Comparison of ENCODE assay signal across 8 cellular contexts in the genomic region with DNA sequence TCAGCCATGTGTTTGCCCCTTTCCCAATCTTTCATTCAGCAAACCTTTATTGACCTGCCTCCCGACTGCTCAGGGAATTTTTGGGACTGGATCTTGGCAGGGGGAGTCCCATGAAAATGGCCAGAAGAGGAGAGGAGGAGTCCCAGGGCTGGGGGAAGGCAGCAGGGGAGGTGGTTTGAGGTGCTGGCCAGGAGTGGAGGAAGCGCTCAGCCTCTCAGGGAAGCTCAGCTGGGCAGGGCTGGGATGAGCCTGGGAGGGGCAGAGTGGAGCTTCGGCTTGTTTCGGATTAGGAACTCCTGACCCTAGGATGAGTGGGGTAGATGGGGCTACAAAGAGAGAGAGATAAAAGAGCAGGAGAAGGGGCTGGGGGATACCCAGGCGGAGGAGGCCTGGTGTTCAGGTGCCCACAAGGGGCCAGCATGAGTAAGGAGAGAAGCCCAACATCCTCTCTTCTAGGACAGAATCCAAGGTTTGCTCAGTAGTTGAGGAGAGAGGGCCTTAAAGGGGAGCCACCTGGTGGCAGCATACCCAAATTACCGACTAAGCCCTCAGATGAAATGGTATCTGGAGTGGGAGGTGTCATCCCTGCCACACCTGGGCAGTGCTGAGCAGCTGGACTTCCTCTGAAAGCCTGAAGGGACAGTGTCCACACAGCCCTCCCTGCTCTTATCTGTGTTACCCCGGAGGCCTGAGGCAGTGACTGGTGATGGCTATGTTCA.
DNase-seq lines count a peak whose midpoint lies in the region; ATAC-seq, FAIRE-seq and TF ChIP-seq lines count a peak whose summit lies in the region.

No MANE protein-coding gene starts in this region.

- H3K4me1 ChIP-seq in K562 (replicated peaks in 1 of 2; ENCODE audit: control insufficient read depth in 2 of 2, insufficient read depth in 2 of 2, low read length in 2 of 2) (peaks cover 0 to 4% of the 10 kb centered on the region in 2 experiments; a peak in 1 of 5 replicates), aorta (ENCODE audit: control insufficient read depth in 1 of 2, insufficient read depth in 2 of 2, low read length in 2 of 2) (no peaks in the 10 kb centered on the region)

- no peak overlapping the region for H3K27ac Mint-ChIP-seq in activated T-helper 1 cell treated with anti-CD3 and anti-CD28 coated beads, Interleukin-12 subunit alpha, Interleukin-12 subunit beta, Interleukin-2, Interleukin-4 antibody, amounts not matched to agents 30 ng/mL and 10 ng/mL and 1 ng/mL, durations not matched to agents 14 hours and 24 hours and 36 hours

- H3K4me1 Mint-ChIP-seq in activated T-helper 1 cell treated with anti-CD3 and anti-CD28 coated beads, Interleukin-12 subunit alpha, Interleukin-12 subunit beta, Interleukin-2, Interleukin-4 antibody, amounts not matched to agents 30 ng/mL and 10 ng/mL and 1 ng/mL, durations not matched to agents 14 hours and 24 hours and 36 hours (ENCODE audit: low read depth): no peaks in the 10 kb centered on the region

- 2% methylated on average over 7 of the region's 7 CpGs for WGBS in K562 (ENCODE audit: insufficient coverage, low coverage, missing lambda C conversion rate)
- WGBS in aorta, 2 donors: 88 to 90% methylated on average over 7 of the region's 7 CpGs

- no peak overlapping the region for H3K4me3 Mint-ChIP-seq in activated T-helper 1 cell treated with anti-CD3 and anti-CD28 coated beads, Interleukin-12 subunit alpha, Interleukin-12 subunit beta, Interleukin-2, Interleukin-4 antibody, amounts not matched to agents 30 ng/mL and 10 ng/mL and 1 ng/mL, durations not matched to agents 14 hours and 24 hours and 36 hours

- TF ChIP-seq CTCF in AG04449 (IDR thresholded peaks at IDR 0.05; ENCODE audit: insufficient read depth, low read length, missing control alignments) (peak; percentile 34), GM10248 (IDR thresholded peaks at IDR 0.05; ENCODE audit: control extremely low read depth, extremely low read depth, low read depth, missing control alignments) (peak; percentile 4), K562 (IDR thresholded peaks at IDR 0.05 in 2 of 3, conservative IDR thresholded peaks at IDR 0.05 in 1 of 3; ENCODE audit: insufficient read depth in 2 of 3, low read depth in 1 of 3, low read length in 3 of 3) (peak; percentile 51 to 66 (median 66))

- no TSS peak for BruUV-seq in K562 (replicated peaks; lab: Mats Ljungman, UMichigan)

- no peak overlapping the region for H3K4me3 ChIP-seq in AG04449 (ENCODE audit: low read depth, low read length)
- H3K4me3 ChIP-seq in K562: no peak overlapping the region
- no peak overlapping the region for H3K4me3 ChIP-seq in aorta (ENCODE audit: low read length in 2 of 2)

- peak; percentile 14 to 52; a peak in 2 of 4 replicates for TF ChIP-seq RAD21 in K562 (CRISPR knock-in tag; conservative IDR thresholded peaks at IDR 0.05 in 1 of 2, IDR thresholded peaks at IDR 0.05 in 1 of 2)

- H3K36me3 ChIP-seq in K562 (ENCODE audit: control insufficient read depth, insufficient read depth, low read length): no peaks in the 10 kb centered on the region
- no peaks in the 10 kb centered on the region for H3K36me3 ChIP-seq in aorta (ENCODE audit: control insufficient read depth in 1 of 2, insufficient read depth in 2 of 2, low read length in 1 of 2)

- ATAC-seq in K562 (peak; percentile 89), GM18858 (IDR thresholded peaks at IDR 0.05; ENCODE audit: unreplicated experiment) (no peak), aorta (ENCODE audit: low FRiP score) (no peak)

- H3K9me3 Mint-ChIP-seq in activated T-helper 1 cell treated with anti-CD3 and anti-CD28 coated beads, Interleukin-12 subunit alpha, Interleukin-12 subunit beta, Interleukin-2, Interleukin-4 antibody, amounts not matched to agents 30 ng/mL and 10 ng/mL and 1 ng/mL, durations not matched to agents 14 hours and 24 hours and 36 hours: no peaks in the 10 kb centered on the region

- no peaks in the 10 kb centered on the region for H3K79me2 ChIP-seq in K562 (ENCODE audit: control insufficient read depth, insufficient read depth, low read length)

- no peaks in the 10 kb centered on the region for H3K9me3 ChIP-seq in K562 (replicated peaks; ENCODE audit: control insufficient read depth, insufficient read depth, low read depth, low read length)
- no peaks in the 10 kb centered on the region for H3K9me3 ChIP-seq in aorta (ENCODE audit: control insufficient read depth, low read length)

- no peak overlapping the region for H2AFZ ChIP-seq in K562 (ENCODE audit: low read depth, low read length)

- TF ChIP-seq EP300 in K562 (IDR thresholded peaks at IDR 0.05; ENCODE audit: low read length): no peak

- peaks cover 25% of the 10 kb centered on the region for H3K27me3 Mint-ChIP-seq in activated T-helper 1 cell treated with anti-CD3 and anti-CD28 coated beads, Interleukin-12 subunit alpha, Interleukin-12 subunit beta, Interleukin-2, Interleukin-4 antibody, amounts not matched to agents 30 ng/mL and 10 ng/mL and 1 ng/mL, durations not matched to agents 14 hours and 24 hours and 36 hours (ENCODE audit: insufficient read depth)

- CTCF ChIA-PET in AG04449 (lab: Yijun Ruan, JAX) (interaction anchor here (1.2 kb wide), 1 partner anchor 11 kb away, joined by 4 read pairs; no protein-coding TSS in a partner anchor), GM10248 (lab: Yijun Ruan, JAX) (no interaction called here), K562 (lab: Yijun Ruan, JAX; ENCODE audit: low intra/inter-chr PET ratio) (interaction anchor here (0.6 to 1.1 kb wide), 3 partner anchors 123 to 675 kb away, joined by 3 to 4 read pairs (median 3); no protein-coding TSS in a partner anchor)

- in situ Hi-C loops in K562 (cut with MboI): no loop called here

- H4K20me1 ChIP-seq in K562 (replicated peaks; ENCODE audit: control insufficient read depth, insufficient read depth, low read length): peaks cover 5% of the 10 kb centered on the region; the same call in 1 of the 2 replicates

- no peak overlapping the region for H3K9ac ChIP-seq in K562 (ENCODE audit: insufficient read depth in 1 of 2, low read depth in 2 of 2, low read length in 2 of 2)

- H3K4me2 ChIP-seq in K562 (ENCODE audit: insufficient read depth, low read length): no peak overlapping the region

- DNase-seq in AG04449 (ENCODE audit: low read depth, low spot score) (no peak), GM10248 (ENCODE audit: extremely low spot score) (peak; percentile 60), NCI-H2196 (lab: John Stamatoyannopoulos, UW; ENCODE audit: unreplicated experiment) (peak; percentile 77), K562 (ENCODE audit: extremely low read depth in 1 of 4, low spot score in 3 of 4) (peak; percentile 40 to 70 (median 60)), myocyte (ENCODE audit: low read depth) (peak; percentile 45), aorta (no peak)
- DNase-seq in activated T-helper 1 cell treated with anti-CD3 and anti-CD28 coated beads, Interleukin-12 subunit alpha, Interleukin-12 subunit beta, Interleukin-2, Interleukin-4 antibody, amounts not matched to agents 30 ng/mL and 10 ng/mL and 1 ng/mL, durations not matched to agents 14 hours and 24 hours and 36 hours (ENCODE audit: low spot score): no peak

- H3K27ac ChIP-seq in K562 (ENCODE audit: extremely low read depth, low read depth, low read length): no peak overlapping the region
- H3K27ac ChIP-seq in aorta (ENCODE audit: low read depth in 1 of 2, low read length in 2 of 2): no peak overlapping the region

- POLR2A ChIA-PET in AG04449 (lab: Yijun Ruan, JAX): no interaction called here
- POLR2A ChIA-PET in GM10248 (lab: Yijun Ruan, JAX): no interaction called here
- POLR2A ChIA-PET in K562 (lab: Yijun Ruan, JAX): no interaction called here

- peaks cover 32 to 69% of the 10 kb centered on the region in 2 experiments for H3K27me3 ChIP-seq in K562 (ENCODE audit: control insufficient read depth in 2 of 2, insufficient read depth in 2 of 2, low read length in 2 of 2)
- H3K27me3 ChIP-seq in aorta (ENCODE audit: control insufficient read depth in 1 of 2, insufficient read depth in 2 of 2, low read length in 1 of 2): no peaks in the 10 kb centered on the region

- TF ChIP-seq POLR2A in K562 (conservative IDR thresholded peaks at IDR 0.05): no peak

- no peaks in the 10 kb centered on the region for H3K36me3 Mint-ChIP-seq in activated T-helper 1 cell treated with anti-CD3 and anti-CD28 coated beads, Interleukin-12 subunit alpha, Interleukin-12 subunit beta, Interleukin-2, Interleukin-4 antibody, amounts not matched to agents 30 ng/mL and 10 ng/mL and 1 ng/mL, durations not matched to agents 14 hours and 24 hours and 36 hours (ENCODE audit: low read depth)

- H3K9me1 ChIP-seq in K562 (ENCODE audit: control insufficient read depth, insufficient read depth, low read length): peaks cover 3% of the 10 kb centered on the region

- intact Hi-C loops in K562 (cut with micrococcal nuclease) (no loop called here), aorta (cut with DNase I) (no loop called here)
- intact Hi-C loops in activated T-helper 1 cell treated with anti-CD3 and anti-CD28 coated beads, Interleukin-12 subunit alpha, Interleukin-12 subunit beta, Interleukin-2, Interleukin-4 antibody, amounts not matched to agents 30 ng/mL and 10 ng/mL and 1 ng/mL, durations not matched to agents 14 hours and 24 hours and 36 hours (cut with micrococcal nuclease): loop anchor here (1.0 kb wide), 2 partner anchors 94 to 328 kb away; no protein-coding TSS in a partner anchor

- FAIRE-seq in K562 (lab: Jason Lieb, UNC): peak; percentile 72

TF ChIP-seq in K562, 482 proteins besides CTCF, POLR2A, EP300 and RAD21:
- no peak for TF ChIP-seq XRCC4 (IDR thresholded peaks at IDR 0.05; ENCODE audit: extremely low read depth, insufficient read depth, insufficient read length)
- no peak for TF ChIP-seq FOXA3 (CRISPR knock-in tag; conservative IDR thresholded peaks at IDR 0.05 in 1 of 2, IDR thresholded peaks at IDR 0.05 in 1 of 2)
- no peak for TF ChIP-seq ZC3H8 (IDR thresholded peaks at IDR 0.05)
- TF ChIP-seq, protein P1, sequence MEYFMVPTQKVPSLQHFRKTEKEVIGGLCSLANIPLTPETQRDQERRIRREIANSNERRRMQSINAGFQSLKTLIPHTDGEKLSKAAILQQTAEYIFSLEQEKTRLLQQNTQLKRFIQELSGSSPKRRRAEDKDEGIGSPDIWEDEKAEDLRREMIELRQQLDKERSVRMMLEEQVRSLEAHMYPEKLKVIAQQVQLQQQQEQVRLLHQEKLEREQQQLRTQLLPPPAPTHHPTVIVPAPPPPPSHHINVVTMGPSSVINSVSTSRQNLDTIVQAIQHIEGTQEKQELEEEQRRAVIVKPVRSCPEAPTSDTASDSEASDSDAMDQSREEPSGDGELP (CRISPR knock-in tag; IDR thresholded peaks at IDR 0.05; ENCODE audit: borderline replicate concordance): peak; percentile 20; the same call in 1 of the 2 replicates

Comparison
In these comparisons a context has a peak if more than half of its experiments do, and no peak if none do; other contexts are left out.
1. DNase-seq: peak in GM10248 (single experiment), NCI-H2196 (single experiment), K562 (4 of 4) and myocyte (single experiment); none in AG04449 (single experiment), activated T-helper 1 cell treated with anti-CD3 and anti-CD28 coated beads, Interleukin-12 subunit alpha, Interleukin-12 subunit beta, Interleukin-2, Interleukin-4 antibody, amounts not matched to agents 30 ng/mL and 10 ng/mL and 1 ng/mL, durations not matched to agents 14 hours and 24 hours and 36 hours (single experiment) and aorta (0 of 2).
2. CTCF ChIP-seq: peak in every context shown above with its lines; median percentile 66 in K562; 34 in AG04449; 4 in GM10248.